Comparison of ENCODE assay signal across 8 cellular contexts in genomic region chr9:136644593-136645342, GRCh38. TPM values are rescaled to one million over a fixed set of nuclear protein-coding genes. Genes with fewer than 3 reads are reported as not detected.
DNase-seq lines count a peak whose midpoint lies in the region; TF ChIP-seq lines count a peak whose summit lies in the region.

No MANE protein-coding gene starts in this region.

- DNase-seq in NCI-H510A (lab: John Stamatoyannopoulos, UW) (peak; percentile 64), NCI-H510A treated with DMSO at 0.1 percent for 48 hours (lab: John Stamatoyannopoulos, UW) (no peak), NOMO-1 treated with dmso at 0.1 percent for 144 hours (lab: John Stamatoyannopoulos, UW; ENCODE audit: unreplicated experiment) (peak; percentile 88), foreskin fibroblast (peak; percentile 38 to 57), osteoblast (ENCODE audit: insufficient read length, low spot score, missing footprints) (peak; percentile 97), thyroid gland (peak; percentile 33 to 48), SHP77 (lab: John Stamatoyannopoulos, UW) (no peak)
- peak; percentile 82 to 86 for DNase-seq in activated T-cell treated with anti-CD3 and anti-CD28 coated beads, Interleukin-2, amount 50 U/mL, for 48 hours

- 35 to 60% methylated on average over 3 to 11 of the region's 30 CpGs for WGBS in thyroid gland, 2 donors

- no peaks in the 10 kb centered on the region for H4K20me1 ChIP-seq in osteoblast (ENCODE audit: insufficient read depth, low read length)

- H3K4me2 ChIP-seq in osteoblast (ENCODE audit: insufficient read depth, low read length): no peak overlapping the region

- H3K4me1 ChIP-seq in osteoblast (ENCODE audit: insufficient read depth, low read length): no peaks in the 10 kb centered on the region
- peaks cover 11 to 12% of the 10 kb centered on the region in 2 donors for H3K4me1 ChIP-seq in thyroid gland

- peak; percentile 72 for TF ChIP-seq CTCF in foreskin fibroblast (IDR thresholded peaks at IDR 0.05; ENCODE audit: low read depth, low read length)
- peak; percentile 70 for TF ChIP-seq CTCF in osteoblast (IDR thresholded peaks at IDR 0.05; ENCODE audit: extremely low read depth, low read depth, low read length)
- peak; percentile 76 to 95 (median 93) for TF ChIP-seq CTCF in thyroid gland (IDR thresholded peaks at IDR 0.05)

- H3K27ac ChIP-seq in osteoblast (ENCODE audit: low read depth, low read length): no peak overlapping the region
- peak overlapping the region in 2 of 3 donors; percentile 30 to 43 for H3K27ac ChIP-seq in thyroid gland

- H3K9me3 ChIP-seq in osteoblast (ENCODE audit: low read depth, low read length) (no peaks in the 10 kb centered on the region), thyroid gland (no peaks in the 10 kb centered on the region)

- H3K36me3 ChIP-seq in osteoblast (ENCODE audit: insufficient read depth, low read length) (no peaks in the 10 kb centered on the region), thyroid gland (no peaks in the 10 kb centered on the region)

- TF ChIP-seq POLR2A in thyroid gland (IDR thresholded peaks at IDR 0.05): no peak

- no peaks in the 10 kb centered on the region for H3K79me2 ChIP-seq in osteoblast (ENCODE audit: insufficient read depth, low read length)

- intact Hi-C loops in thyroid gland (cut with DNase I): no loop called here

- peak overlapping the region; percentile 72 for H2AFZ ChIP-seq in osteoblast (ENCODE audit: low read length)

- H3K27me3 ChIP-seq in osteoblast (ENCODE audit: insufficient read depth, low read length) (peaks cover 31% of the 10 kb centered on the region), thyroid gland (no peaks in the 10 kb centered on the region)

- H3K4me3 ChIP-seq in foreskin fibroblast (ENCODE audit: low read depth in 1 of 2, low read length in 2 of 2): no peak overlapping the region
- H3K4me3 ChIP-seq in osteoblast (ENCODE audit: insufficient read depth, low read length): no peak overlapping the region
- peak overlapping the region in 1 of 3 donors; percentile 12 for H3K4me3 ChIP-seq in thyroid gland (replicated peaks in 1 of 3)

RNA-seq across cellular contexts. Expression of gene EGFL7, which starts 17.9 kb away (rescaled TPM):
- total RNA-seq in osteoblast: 3.3 and 6.2 TPM in 2 replicates
- 100 to 1,000 TPM in 1 of 4 donors, 10 to 100 TPM in 3; 38.4 to 143 (median 81.6) TPM for total RNA-seq in thyroid gland

RNA-seq across cellular contexts. Expression of gene AGPAT2, which starts 42.5 kb away (rescaled TPM):
- 26.5 and 30.0 TPM in 2 replicates for total RNA-seq in osteoblast
- total RNA-seq in thyroid gland: 10 to 100 TPM; 58.6 to 78.7 (median 72.0) TPM

Comparison
In these comparisons a context has a peak if more than half of its experiments do, and no peak if none do; other contexts are left out.
1. DNase-seq: peak in NCI-H510A (single experiment), NOMO-1 treated with dmso at 0.1 percent for 144 hours (single experiment), activated T-cell treated with anti-CD3 and anti-CD28 coated beads, Interleukin-2, amount 50 U/mL, for 48 hours (2 of 2), foreskin fibroblast (2 of 2), osteoblast (single experiment) and thyroid gland (2 of 2); none in NCI-H510A treated with DMSO at 0.1 percent for 48 hours (single experiment) and SHP77 (0 of 2).
2. Peak in every context shown above with its lines, with median percentiles within 50 percentile points of each other: CTCF ChIP-seq.